Comparison of ENCODE assay signal across 1 cellular context in the genomic region with DNA sequence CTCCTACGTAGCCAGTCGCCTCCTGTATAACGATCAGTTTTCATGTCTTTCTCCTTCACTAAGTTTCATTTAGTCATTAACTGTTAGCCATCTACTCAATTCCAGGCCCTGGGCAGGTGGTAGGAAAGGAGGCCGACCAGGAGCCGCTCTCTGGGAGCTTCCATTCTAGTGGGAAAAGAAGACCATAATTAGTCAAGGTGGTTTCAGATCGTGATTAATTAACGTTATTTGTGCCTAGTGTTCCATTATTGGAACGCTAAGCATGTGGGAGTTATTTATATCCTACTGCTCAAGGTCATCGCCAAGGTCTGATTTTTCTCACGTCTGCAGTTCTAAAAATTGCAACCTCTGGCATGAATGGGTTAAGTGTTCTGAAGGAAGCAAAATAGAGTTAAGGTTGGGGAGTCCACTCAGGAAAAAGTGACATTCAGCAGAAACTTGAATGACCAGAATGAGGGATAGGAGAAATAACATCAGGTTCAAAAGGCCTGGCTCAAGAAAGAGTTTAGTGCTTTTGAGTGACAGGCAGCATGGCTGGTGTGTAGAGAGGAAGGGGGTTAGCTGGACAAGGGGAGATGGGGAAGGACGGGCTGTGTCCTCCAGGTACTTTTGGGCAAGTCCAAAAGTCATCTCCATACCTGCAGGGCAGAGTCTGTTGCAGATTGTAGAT.
TF ChIP-seq lines count a peak whose summit lies in the region.

No MANE protein-coding gene starts in this region.

TF ChIP-seq in GM12878, 131 proteins besides CTCF, POLR2A, EP300 and RAD21 (continued from another document):
- TF ChIP-seq, protein P1, sequence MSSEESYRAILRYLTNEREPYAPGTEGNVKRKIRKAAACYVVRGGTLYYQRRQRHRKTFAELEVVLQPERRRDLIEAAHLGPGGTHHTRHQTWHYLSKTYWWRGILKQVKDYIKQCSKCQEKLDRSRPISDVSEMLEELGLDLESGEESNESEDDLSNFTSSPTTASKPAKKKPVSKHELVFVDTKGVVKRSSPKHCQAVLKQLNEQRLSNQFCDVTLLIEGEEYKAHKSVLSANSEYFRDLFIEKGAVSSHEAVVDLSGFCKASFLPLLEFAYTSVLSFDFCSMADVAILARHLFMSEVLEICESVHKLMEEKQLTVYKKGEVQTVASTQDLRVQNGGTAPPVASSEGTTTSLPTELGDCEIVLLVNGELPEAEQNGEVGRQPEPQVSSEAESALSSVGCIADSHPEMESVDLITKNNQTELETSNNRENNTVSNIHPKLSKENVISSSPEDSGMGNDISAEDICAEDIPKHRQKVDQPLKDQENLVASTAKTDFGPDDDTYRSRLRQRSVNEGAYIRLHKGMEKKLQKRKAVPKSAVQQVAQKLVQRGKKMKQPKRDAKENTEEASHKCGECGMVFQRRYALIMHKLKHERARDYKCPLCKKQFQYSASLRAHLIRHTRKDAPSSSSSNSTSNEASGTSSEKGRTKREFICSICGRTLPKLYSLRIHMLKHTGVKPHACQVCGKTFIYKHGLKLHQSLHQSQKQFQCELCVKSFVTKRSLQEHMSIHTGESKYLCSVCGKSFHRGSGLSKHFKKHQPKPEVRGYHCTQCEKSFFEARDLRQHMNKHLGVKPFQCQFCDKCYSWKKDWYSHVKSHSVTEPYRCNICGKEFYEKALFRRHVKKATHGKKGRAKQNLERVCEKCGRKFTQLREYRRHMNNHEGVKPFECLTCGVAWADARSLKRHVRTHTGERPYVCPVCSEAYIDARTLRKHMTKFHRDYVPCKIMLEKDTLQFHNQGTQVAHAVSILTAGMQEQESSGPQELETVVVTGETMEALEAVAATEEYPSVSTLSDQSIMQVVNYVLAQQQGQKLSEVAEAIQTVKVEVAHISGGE (CRISPR knock-in tag; IDR thresholded peaks at IDR 0.05) = no peak
- TF ChIP-seq, protein P2, sequence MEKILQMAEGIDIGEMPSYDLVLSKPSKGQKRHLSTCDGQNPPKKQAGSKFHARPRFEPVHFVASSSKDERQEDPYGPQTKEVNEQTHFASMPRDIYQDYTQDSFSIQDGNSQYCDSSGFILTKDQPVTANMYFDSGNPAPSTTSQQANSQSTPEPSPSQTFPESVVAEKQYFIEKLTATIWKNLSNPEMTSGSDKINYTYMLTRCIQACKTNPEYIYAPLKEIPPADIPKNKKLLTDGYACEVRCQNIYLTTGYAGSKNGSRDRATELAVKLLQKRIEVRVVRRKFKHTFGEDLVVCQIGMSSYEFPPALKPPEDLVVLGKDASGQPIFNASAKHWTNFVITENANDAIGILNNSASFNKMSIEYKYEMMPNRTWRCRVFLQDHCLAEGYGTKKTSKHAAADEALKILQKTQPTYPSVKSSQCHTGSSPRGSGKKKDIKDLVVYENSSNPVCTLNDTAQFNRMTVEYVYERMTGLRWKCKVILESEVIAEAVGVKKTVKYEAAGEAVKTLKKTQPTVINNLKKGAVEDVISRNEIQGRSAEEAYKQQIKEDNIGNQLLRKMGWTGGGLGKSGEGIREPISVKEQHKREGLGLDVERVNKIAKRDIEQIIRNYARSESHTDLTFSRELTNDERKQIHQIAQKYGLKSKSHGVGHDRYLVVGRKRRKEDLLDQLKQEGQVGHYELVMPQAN (conservative IDR thresholded peaks at IDR 0.05) = 0 out of 2 replicates have a peak, but pooled peaks have one; percentile 7
- peak; percentile 45; the same call in 1 of the 2 replicates for TF ChIP-seq TAF1 (IDR thresholded peaks at IDR 0.05; ENCODE audit: borderline replicate concordance, low read depth, low read length)
- TF ChIP-seq GATAD2B (conservative IDR thresholded peaks at IDR 0.05; ENCODE audit: low read depth) = 0 out of 2 replicates have a peak, but pooled peaks have one; percentile 8
- TF ChIP-seq, protein P3, sequence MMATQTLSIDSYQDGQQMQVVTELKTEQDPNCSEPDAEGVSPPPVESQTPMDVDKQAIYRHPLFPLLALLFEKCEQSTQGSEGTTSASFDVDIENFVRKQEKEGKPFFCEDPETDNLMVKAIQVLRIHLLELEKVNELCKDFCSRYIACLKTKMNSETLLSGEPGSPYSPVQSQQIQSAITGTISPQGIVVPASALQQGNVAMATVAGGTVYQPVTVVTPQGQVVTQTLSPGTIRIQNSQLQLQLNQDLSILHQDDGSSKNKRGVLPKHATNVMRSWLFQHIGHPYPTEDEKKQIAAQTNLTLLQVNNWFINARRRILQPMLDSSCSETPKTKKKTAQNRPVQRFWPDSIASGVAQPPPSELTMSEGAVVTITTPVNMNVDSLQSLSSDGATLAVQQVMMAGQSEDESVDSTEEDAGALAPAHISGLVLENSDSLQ (IDR thresholded peaks at IDR 0.05) = peak; percentile 95
- TF ChIP-seq NFYA (IDR thresholded peaks at IDR 0.05; ENCODE audit: borderline replicate concordance, low read depth, low read length) = no peak
- 0 out of 2 replicates have a peak, but pooled peaks have one; percentile 30 for TF ChIP-seq TARDBP (IDR thresholded peaks at IDR 0.05; ENCODE audit: borderline replicate concordance)
- no peak for TF ChIP-seq KDM1A (IDR thresholded peaks at IDR 0.05; ENCODE audit: borderline replicate concordance)
- no peak for TF ChIP-seq EED (IDR thresholded peaks at IDR 0.05; ENCODE audit: low read depth)
- no peak for TF ChIP-seq PAX5 (IDR thresholded peaks at IDR 0.05; ENCODE audit: borderline replicate concordance, low read depth, low read length)
- peak; percentile 21 for TF ChIP-seq SMAD1 (IDR thresholded peaks at IDR 0.05; ENCODE audit: low read depth, partially characterized antibody)
- TF ChIP-seq, protein P4, sequence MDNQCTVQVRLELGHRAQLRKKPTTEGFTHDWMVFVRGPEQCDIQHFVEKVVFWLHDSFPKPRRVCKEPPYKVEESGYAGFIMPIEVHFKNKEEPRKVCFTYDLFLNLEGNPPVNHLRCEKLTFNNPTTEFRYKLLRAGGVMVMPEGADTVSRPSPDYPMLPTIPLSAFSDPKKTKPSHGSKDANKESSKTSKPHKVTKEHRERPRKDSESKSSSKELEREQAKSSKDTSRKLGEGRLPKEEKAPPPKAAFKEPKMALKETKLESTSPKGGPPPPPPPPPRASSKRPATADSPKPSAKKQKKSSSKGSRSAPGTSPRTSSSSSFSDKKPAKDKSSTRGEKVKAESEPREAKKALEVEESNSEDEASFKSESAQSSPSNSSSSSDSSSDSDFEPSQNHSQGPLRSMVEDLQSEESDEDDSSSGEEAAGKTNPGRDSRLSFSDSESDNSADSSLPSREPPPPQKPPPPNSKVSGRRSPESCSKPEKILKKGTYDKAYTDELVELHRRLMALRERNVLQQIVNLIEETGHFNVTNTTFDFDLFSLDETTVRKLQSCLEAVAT (IDR thresholded peaks at IDR 0.05) = peak; percentile 68; the same call in 1 of the 2 replicates
- no peak for TF ChIP-seq IRF4 (IDR thresholded peaks at IDR 0.05; ENCODE audit: low read depth, low read length)
- TF ChIP-seq CREM (IDR thresholded peaks at IDR 0.05; ENCODE audit: low read depth) = 0 out of 2 replicates have a peak, but pooled peaks have one; percentile 50
- 0 out of 2 replicates have a peak, but pooled peaks have one; percentile 35 for TF ChIP-seq ESRRA (IDR thresholded peaks at IDR 0.05; ENCODE audit: low read length)
- TF ChIP-seq, protein P5, sequence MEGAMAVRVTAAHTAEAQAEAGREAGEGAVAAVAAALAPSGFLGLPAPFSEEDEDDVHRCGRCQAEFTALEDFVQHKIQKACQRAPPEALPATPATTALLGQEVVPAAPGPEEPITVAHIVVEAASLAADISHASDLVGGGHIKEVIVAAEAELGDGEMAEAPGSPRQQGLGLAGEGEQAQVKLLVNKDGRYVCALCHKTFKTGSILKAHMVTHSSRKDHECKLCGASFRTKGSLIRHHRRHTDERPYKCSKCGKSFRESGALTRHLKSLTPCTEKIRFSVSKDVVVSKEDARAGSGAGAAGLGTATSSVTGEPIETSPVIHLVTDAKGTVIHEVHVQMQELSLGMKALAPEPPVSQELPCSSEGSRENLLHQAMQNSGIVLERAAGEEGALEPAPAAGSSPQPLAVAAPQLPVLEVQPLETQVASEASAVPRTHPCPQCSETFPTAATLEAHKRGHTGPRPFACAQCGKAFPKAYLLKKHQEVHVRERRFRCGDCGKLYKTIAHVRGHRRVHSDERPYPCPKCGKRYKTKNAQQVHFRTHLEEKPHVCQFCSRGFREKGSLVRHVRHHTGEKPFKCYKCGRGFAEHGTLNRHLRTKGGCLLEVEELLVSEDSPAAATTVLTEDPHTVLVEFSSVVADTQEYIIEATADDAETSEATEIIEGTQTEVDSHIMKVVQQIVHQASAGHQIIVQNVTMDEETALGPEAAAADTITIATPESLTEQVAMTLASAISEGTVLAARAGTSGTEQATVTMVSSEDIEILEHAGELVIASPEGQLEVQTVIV (IDR thresholded peaks at IDR 0.05; ENCODE audit: borderline replicate concordance, partially characterized antibody) = no peak
- TF ChIP-seq, protein P6, sequence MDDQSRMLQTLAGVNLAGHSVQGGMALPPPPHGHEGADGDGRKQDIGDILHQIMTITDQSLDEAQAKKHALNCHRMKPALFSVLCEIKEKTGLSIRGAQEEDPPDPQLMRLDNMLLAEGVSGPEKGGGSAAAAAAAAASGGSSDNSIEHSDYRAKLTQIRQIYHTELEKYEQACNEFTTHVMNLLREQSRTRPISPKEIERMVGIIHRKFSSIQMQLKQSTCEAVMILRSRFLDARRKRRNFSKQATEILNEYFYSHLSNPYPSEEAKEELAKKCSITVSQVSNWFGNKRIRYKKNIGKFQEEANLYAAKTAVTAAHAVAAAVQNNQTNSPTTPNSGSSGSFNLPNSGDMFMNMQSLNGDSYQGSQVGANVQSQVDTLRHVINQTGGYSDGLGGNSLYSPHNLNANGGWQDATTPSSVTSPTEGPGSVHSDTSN (IDR thresholded peaks at IDR 0.05; ENCODE audit: insufficient replicate concordance, low read depth, low read length) = peak; percentile 84
